Comparison of ENCODE assay signal across 1 cellular context in genomic region chr12:57632369-57632897, GRCh38.
TF ChIP-seq lines count a peak whose summit lies in the region.

No MANE protein-coding gene starts in this region.

TF ChIP-seq in K562, 482 proteins besides CTCF, POLR2A, EP300 and RAD21 (continues in another document):
- peak; percentile 23; the same call in 1 of the 2 replicates for TF ChIP-seq TFAP4 (CRISPR knock-in tag; IDR thresholded peaks at IDR 0.05; ENCODE audit: borderline replicate concordance)
- TF ChIP-seq PCBP2 (IDR thresholded peaks at IDR 0.05; ENCODE audit: low read depth, low read length, poor library complexity, severe bottlenecking), result peak; percentile 35
- TF ChIP-seq E2F6 (IDR thresholded peaks at IDR 0.05; ENCODE audit: borderline replicate concordance in 1 of 2, extremely low read depth in 1 of 2, insufficient read depth in 1 of 2, insufficient read length in 1 of 2, low read depth in 1 of 2, low read length in 1 of 2, poor library complexity in 1 of 2, severe bottlenecking in 1 of 2), result peak in 1 of 2 experiments; percentile 20
- no peak for TF ChIP-seq GTF2E2 (tag; IDR thresholded peaks at IDR 0.05)
- peak; percentile 42 for TF ChIP-seq EGR1 (conservative IDR thresholded peaks at IDR 0.05)
- TF ChIP-seq ZBTB7A (IDR thresholded peaks at IDR 0.05; ENCODE audit: borderline replicate concordance, control insufficient read depth, low read depth, low read length), result peak; percentile 73; the same call in 1 of the 2 replicates
- no peak for TF ChIP-seq ZSCAN29 (IDR thresholded peaks at IDR 0.05)
- TF ChIP-seq HDAC1 (IDR thresholded peaks at IDR 0.05), result 0 out of 4 replicates have a peak, but pooled peaks of 1 of the 2 experiments have one; percentile 22
- 0 out of 2 replicates have a peak, but pooled peaks have one; percentile 14 for TF ChIP-seq GATAD2A (IDR thresholded peaks at IDR 0.05)
- TF ChIP-seq ZNF324 (CRISPR knock-in tag; IDR thresholded peaks at IDR 0.05), result no peak
- TF ChIP-seq HMG20A (CRISPR knock-in tag; conservative IDR thresholded peaks at IDR 0.05), result no peak
- no peak for TF ChIP-seq NRF1 (conservative IDR thresholded peaks at IDR 0.05 in 1 of 2, IDR thresholded peaks at IDR 0.05 in 1 of 2)
- no peak for TF ChIP-seq CREB1 (IDR thresholded peaks at IDR 0.05)
- no peak for TF ChIP-seq CREB1 (CRISPR knock-in tag; IDR thresholded peaks at IDR 0.05)
- TF ChIP-seq TAF15 (IDR thresholded peaks at IDR 0.05; ENCODE audit: low read depth, low read length), result no peak
- 0 out of 2 replicates have a peak, but pooled peaks have one; percentile 9 for TF ChIP-seq ARID2 (IDR thresholded peaks at IDR 0.05)
- TF ChIP-seq PHF20 (IDR thresholded peaks at IDR 0.05; ENCODE audit: partially characterized antibody), result no peak
- TF ChIP-seq SAP30 (IDR thresholded peaks at IDR 0.05; ENCODE audit: borderline replicate concordance, insufficient read depth, low read depth, low read length, poor library complexity, severe bottlenecking), result no peak
- TF ChIP-seq DACH1 (IDR thresholded peaks at IDR 0.05; ENCODE audit: partially characterized antibody), result no peak
- no peak for TF ChIP-seq ZNF143 (CRISPR knock-in tag; IDR thresholded peaks at IDR 0.05)
- no peak for TF ChIP-seq SFPQ (IDR thresholded peaks at IDR 0.05; ENCODE audit: low read depth, low read length)
- TF ChIP-seq FOXK2 (conservative IDR thresholded peaks at IDR 0.05 in 1 of 2, IDR thresholded peaks at IDR 0.05 in 1 of 2; ENCODE audit: low read depth in 2 of 2), result no peak
- no peak for TF ChIP-seq ZNF3 (CRISPR knock-in tag; IDR thresholded peaks at IDR 0.05)
- TF ChIP-seq ZNF696 (CRISPR knock-in tag; conservative IDR thresholded peaks at IDR 0.05), result no peak
- no peak for TF ChIP-seq GMEB1 (CRISPR knock-in tag; IDR thresholded peaks at IDR 0.05)
- TF ChIP-seq CAMTA2 (CRISPR knock-in tag; conservative IDR thresholded peaks at IDR 0.05), result no peak
- TF ChIP-seq CTBP1 (IDR thresholded peaks at IDR 0.05; ENCODE audit: borderline replicate concordance), result peak; percentile 15; the same call in 1 of the 2 replicates
- TF ChIP-seq ZNF347 (CRISPR knock-in tag; IDR thresholded peaks at IDR 0.05; ENCODE audit: low read depth), result no peak
- no peak for TF ChIP-seq PRPF4 (IDR thresholded peaks at IDR 0.05; ENCODE audit: insufficient read depth, low read depth, low read length, poor library complexity, severe bottlenecking)
- TF ChIP-seq ZFP36 (IDR thresholded peaks at IDR 0.05; ENCODE audit: low read depth, low read length, partially characterized antibody), result no peak
- no peak for TF ChIP-seq EWSR1 (IDR thresholded peaks at IDR 0.05; ENCODE audit: borderline replicate concordance, low read depth, partially characterized antibody)
- no peak for TF ChIP-seq NCOA6 (IDR thresholded peaks at IDR 0.05)
- TF ChIP-seq FOXP4 (CRISPR knock-in tag; IDR thresholded peaks at IDR 0.05; ENCODE audit: borderline replicate concordance), result no peak
- no peak for TF ChIP-seq HBP1 (CRISPR knock-in tag; IDR thresholded peaks at IDR 0.05)
- TF ChIP-seq MNT (conservative IDR thresholded peaks at IDR 0.05), result 0 out of 4 replicates have a peak, but pooled peaks of 1 of the 2 experiments have one; percentile 1
- TF ChIP-seq PURB (CRISPR knock-in tag; IDR thresholded peaks at IDR 0.05; ENCODE audit: low read depth), result no peak
- no peak for TF ChIP-seq FOS (IDR thresholded peaks at IDR 0.05; ENCODE audit: extremely low read depth, insufficient read length)
- TF ChIP-seq CEBPB (tag; IDR thresholded peaks at IDR 0.05), result no peak
- TF ChIP-seq GABPB2 (CRISPR knock-in tag; conservative IDR thresholded peaks at IDR 0.05), result no peak
